Comparison of ENCODE assay signal across 32 cellular contexts in genomic region chr3:32894977-32895376, GRCh38. TPM values are rescaled to one million over a fixed set of nuclear protein-coding genes. Genes with fewer than 3 reads are reported as not detected.
"Had no signal": no experiment of that assay in that cellular context is flagged by ENCODE, and none has a peak within 500 bp of the region (broad histone marks: within the 10 kb centered on the region; RNA-seq: fewer than 3 reads in every experiment).

No MANE protein-coding gene starts in this region.

- H3K9me3 ChIP-seq: ascending aorta, colonic mucosa had no signal

- DNase-seq: activated CD4-positive, alpha-beta memory T cell treated with anti-CD3 and anti-CD28 coated beads, Interleukin-2, amount 10 ng/mL, durations not matched to agents 7 days and 5 days; activated CD4-positive, alpha-beta T cell treated with anti-CD3 and anti-CD28 coated beads for 1 hour; activated CD4-positive, alpha-beta T cell treated with anti-CD3 and anti-CD28 coated beads for 36 hours; activated CD4-positive, alpha-beta T cell treated with anti-CD3 and anti-CD28 coated beads for 48 hours; activated CD4-positive, alpha-beta T cell treated with anti-CD3 and anti-CD28 coated beads, Interleukin-2, amount 10 ng/mL, durations not matched to agents 7 days and 5 days; activated CD4-positive, alpha-beta T cell treated with anti-CD3 and anti-CD28 coated beads, Interleukin-2, amount 50 U/mL, for 48 hours; activated CD4-positive, CD25-positive, alpha-beta regulatory T cell; activated CD8-positive, alpha-beta memory T cell treated with anti-CD3 and anti-CD28 coated beads for 24 hours; activated CD8-positive, alpha-beta memory T cell treated with anti-CD3 and anti-CD28 coated beads, Interleukin-2, amount 10 ng/mL, durations not matched to agents 7 days and 5 days; activated CD8-positive, alpha-beta memory T cell treated with anti-CD3 and anti-CD28 coated beads, Interleukin-2, amount 50 U/mL, for 48 hours; activated CD8-positive, alpha-beta T cell treated with anti-CD3 and anti-CD28 coated beads, Interleukin-2, amount 10 ng/mL, durations not matched to agents 7 days and 5 days; activated effector memory CD4-positive, alpha-beta T cell treated with Interleukin-2 at 50 U/mL for 16 hours; activated gamma-delta T cell; activated naive CD4-positive, alpha-beta T cell treated with anti-CD3 and anti-CD28 coated beads, Interleukin-2, amount 10 ng/mL, durations not matched to agents 7 days and 5 days; activated naive CD4-positive, alpha-beta T cell treated with Interleukin-2 at 50 U/mL for 16 hours; activated naive CD8-positive, alpha-beta T cell treated with anti-CD3 and anti-CD28 coated beads, Interleukin-2, amount 10 ng/mL, durations not matched to agents 7 days and 5 days; activated naive CD8-positive, alpha-beta T cell treated with anti-CD3 and anti-CD28 coated beads, Interleukin-2, amount 50 U/mL, for 24 hours; activated T-cell treated with anti-CD3 and anti-CD28 coated beads, Interleukin-2, amount 50 U/mL, for 24 hours; activated T-cell treated with anti-CD3 and anti-CD28 coated beads, Interleukin-2, amount 50 U/mL, for 48 hours; amygdala; anterior cingulate cortex; cerebellar nuclear complex; colonic mucosa; T-helper 2 cell; T-helper 9 cell had no signal

- H3K36me3 ChIP-seq: ascending aorta, colonic mucosa had no signal

- H3K27ac ChIP-seq: ascending aorta, cardiac muscle cell, colonic mucosa, VCaP had no signal

- H3K27me3 ChIP-seq: ascending aorta, cardiac muscle cell, colonic mucosa had no signal

- ATAC-seq: activated CD4-positive, alpha-beta T cell treated with anti-CD3 and anti-CD28 coated beads for 36 hours; activated CD4-positive, CD25-positive, alpha-beta regulatory T cell treated with anti-CD3 and anti-CD28 coated beads, Interleukin-2, amount 50 U/mL, for 24 hours; activated CD8-positive, alpha-beta memory T cell treated with anti-CD3 and anti-CD28 coated beads, Interleukin-2, amount 10 ng/mL, durations not matched to agents 7 days and 5 days; activated CD8-positive, alpha-beta T cell treated with anti-CD3 and anti-CD28 coated beads, Interleukin-2, amount 10 ng/mL, durations not matched to agents 7 days and 5 days; activated naive CD8-positive, alpha-beta T cell treated with anti-CD3 and anti-CD28 coated beads, Interleukin-2, amount 50 U/mL, for 24 hours had no signal

- FAIRE-seq: bronchial epithelial cell, TTC549 had no signal

- H3K4me1 ChIP-seq: ascending aorta, colonic mucosa had no signal

- H3K4me3 ChIP-seq: ascending aorta, cardiac muscle cell, colonic mucosa had no signal

RNA-seq across cellular contexts. Expression of gene CCR4, which starts 56.5 kb away (rescaled TPM):
- total RNA-seq: bronchial epithelial cell, cardiac muscle cell, chondrocyte had no signal
- polyA plus RNA-seq: cardiac muscle cell had no signal
